ENCODE assay signal across 24 cellular contexts in genomic region chr4:38223306-38223705, GRCh38.
DNase-seq lines count a peak whose midpoint lies in the region; ATAC-seq, FAIRE-seq and TF ChIP-seq lines count a peak whose summit lies in the region.
"Had no signal": no experiment of that assay in that cellular context is flagged by ENCODE, and none has a peak within 500 bp of the region (broad histone marks: within the 10 kb centered on the region; RNA-seq: fewer than 3 reads in every experiment).

No MANE protein-coding gene starts in this region.

- intact Hi-C loops in left cardiac atrium (cut with DNase I) (no loop called here), Right ventricle myocardium inferior (cut with DNase I) (no loop called here), pancreas (cut with DNase I) (no loop called here), aorta (cut with DNase I) (no loop called here)

- peaks cover 0 to 18% (median 9%) of the 10 kb centered on the region in 3 donors for H3K4me1 ChIP-seq in pancreas
- H3K4me1 ChIP-seq in aorta (ENCODE audit: control insufficient read depth in 1 of 2, insufficient read depth in 2 of 2, low read length in 2 of 2), result peaks cover 5 to 11% of the 10 kb centered on the region in 2 donors
- H3K4me1 ChIP-seq: SJSA1 had no signal

- peak overlapping the region in 3 of 4 donors; percentile 51 to 74 (median 67) for H3K27ac ChIP-seq in pancreas
- no peak overlapping the region for H3K27ac ChIP-seq in aorta (ENCODE audit: low read depth in 1 of 2, low read length in 2 of 2)
- H3K27ac ChIP-seq: KMS-11, SJSA1 had no signal

- no peak for TF ChIP-seq CTCF in pancreas (IDR thresholded peaks at IDR 0.05)

- H3K36me3 ChIP-seq in pancreas (no peaks in the 10 kb centered on the region), aorta (ENCODE audit: control insufficient read depth in 1 of 2, insufficient read depth in 2 of 2, low read length in 1 of 2) (no peaks in the 10 kb centered on the region)
- H3K36me3 ChIP-seq: SJSA1 had no signal

- DNase-seq in left cardiac atrium (no peak), Right ventricle myocardium inferior (ENCODE audit: missing footprints) (no peak), fibroblast of peridontal ligament (ENCODE audit: extremely low read depth) (peak; percentile 66), pancreas (peak in 1 of 6 donors; percentile 19), aorta (no peak), DMS114 treated with DMSO at 0.1 percent for 48 hours (lab: John Stamatoyannopoulos, UW; ENCODE audit: unreplicated experiment) (no peak), COLO829 (ENCODE audit: low spot score) (no peak)
- DNase-seq: activated CD4-positive, alpha-beta T cell treated with anti-CD3 and anti-CD28 coated beads for 36 hours; activated effector memory CD4-positive, alpha-beta T cell treated with anti-CD3 and anti-CD28 coated beads, Interleukin-2, amount 50 U/mL, for 16 hours; amniotic stem cell; cerebellar nuclear complex; DMS53; foreskin fibroblast; kidney; NCI-H1105; NCI-H69; stimulated activated CD4-positive, alpha-beta T cell treated with anti-CD3 and anti-CD28 coated beads, Interleukin-4, amount 100 ng/mL, for 24 hours; T1000 had no signal

- FAIRE-seq in pancreas (lab: Jason Lieb, UNC), result no peak
- FAIRE-seq: A204.1, endometrium, kidney had no signal

- H3K27me3 ChIP-seq in pancreas (no peaks in the 10 kb centered on the region), aorta (ENCODE audit: control insufficient read depth in 1 of 2, insufficient read depth in 2 of 2, low read length in 1 of 2) (no peaks in the 10 kb centered on the region)
- H3K27me3 ChIP-seq: SJSA1 had no signal

- H3K4me3 ChIP-seq in pancreas, result no peak overlapping the region
- no peak overlapping the region for H3K4me3 ChIP-seq in aorta (ENCODE audit: low read length in 2 of 2)
- H3K4me3 ChIP-seq: SJSA1, smooth muscle cell had no signal

- 0 to 19% methylated on average over 1 of the region's 1 CpG for WGBS in pancreas, 2 donors
- WGBS in aorta, 2 donors, result 0% methylated on average over 1 of the region's 1 CpG

- ATAC-seq in left cardiac atrium (peak; percentile 33 to 51), Right ventricle myocardium inferior (no peak), pancreas (peak; percentile 54 to 69 (median 61)), aorta (ENCODE audit: low FRiP score) (peak; percentile 37), HG02840 (IDR thresholded peaks at IDR 0.05; ENCODE audit: low FRiP score, unreplicated experiment) (no peak)
- ATAC-seq: activated CD4-positive, alpha-beta T cell treated with anti-CD3 and anti-CD28 coated beads for 36 hours had no signal

- H3K9me3 ChIP-seq in pancreas, result no peaks in the 10 kb centered on the region
- H3K9me3 ChIP-seq in aorta (ENCODE audit: control insufficient read depth, low read length), result no peaks in the 10 kb centered on the region
- H3K9me3 ChIP-seq: SJSA1 had no signal

Comparison
In these comparisons a context has a peak if more than half of its experiments do, and no peak if none do; other contexts are left out.
1. ATAC-seq: peak in left cardiac atrium (2 of 2), pancreas (4 of 4) and aorta (single experiment); none in Right ventricle myocardium inferior (single experiment) and HG02840 (single experiment).
2. H3K27ac ChIP-seq: peak in pancreas (3 of 4); none in aorta (0 of 2).